Comparison of ENCODE assay signal across 18 cellular contexts in genomic region chr3:43537206-43537605, GRCh38.
"Had no signal": no experiment of that assay in that cellular context is flagged by ENCODE, and none has a peak within 500 bp of the region (broad histone marks: within the 10 kb centered on the region; RNA-seq: fewer than 3 reads in every experiment).

No MANE protein-coding gene starts in this region.

- DNase-seq: activated CD4-positive, alpha-beta memory T cell treated with anti-CD3 and anti-CD28 coated beads for 36 hours; activated CD4-positive, alpha-beta T cell treated with anti-CD3 and anti-CD28 coated beads for 1 hour; activated CD8-positive, alpha-beta memory T cell treated with anti-CD3 and anti-CD28 coated beads, Interleukin-2, amount 10 ng/mL, durations not matched to agents 7 days and 5 days; activated naive CD4-positive, alpha-beta T cell treated with anti-CD3 and anti-CD28 coated beads, Interleukin-2, amount 10 ng/mL, durations not matched to agents 7 days and 5 days; activated T-cell treated with anti-CD3 and anti-CD28 coated beads, Interleukin-2, amount 50 U/mL, for 1 hour; adrenal gland; esophagus squamous epithelium; hypothalamus; left ventricle myocardium superior; mucosa of descending colon; naive thymus-derived CD4-positive, alpha-beta T cell; pancreas; stimulated activated CD4-positive, alpha-beta T cell treated with anti-CD3 and anti-CD28 coated beads, Interleukin-1b, Interleukin-23, amount 100 ng/mL, for 48 hours; stomach; T1000; testis; upper lobe of left lung had no signal

- FAIRE-seq: colon had no signal

- ATAC-seq: activated CD8-positive, alpha-beta memory T cell treated with anti-CD3 and anti-CD28 coated beads, Interleukin-2, amount 10 ng/mL, durations not matched to agents 7 days and 5 days; left ventricle myocardium superior; mucosa of descending colon; naive thymus-derived CD4-positive, alpha-beta T cell had no signal
